ENCODE assay signal across 8 cellular contexts in genomic region chr14:88189040-88189839, GRCh38.
A peak's percentile ranks its signal among the peaks of the same experiment; 100 is the strongest.
DNase-seq lines count a peak whose midpoint lies in the region; ATAC-seq, FAIRE-seq and TF ChIP-seq lines count a peak whose summit lies in the region.

No MANE protein-coding gene starts in this region.

- no peak overlapping the region for H2BK12ac ChIP-seq in neuronal stem cell (ENCODE audit: low read length)

- H3K79me1 ChIP-seq in neuronal stem cell (ENCODE audit: low read depth, low read length), result no peaks in the 10 kb centered on the region

- H3K36me3 ChIP-seq in neuronal stem cell (replicated peaks in 1 of 2; ENCODE audit: control insufficient read depth in 2 of 2, insufficient read depth in 2 of 2, low read length in 2 of 2) (peaks cover 7 to 13% of the 10 kb centered on the region in 2 donors), upper lobe of right lung (no peaks in the 10 kb centered on the region)

- DNase-seq in D721Med (ENCODE audit: insufficient read length, low spot score), result peak; percentile 64
- DNase-seq in HS-5 (ENCODE audit: low read depth), result peak; percentile 29
- peak; percentile 65 for DNase-seq in NCI-H82 treated with DMSO at 0.1 percent for 48 hours (lab: John Stamatoyannopoulos, UW; ENCODE audit: unreplicated experiment)
- DNase-seq in activated T-cell treated with anti-CD3 and anti-CD28 coated beads for 4 hours, result peak; percentile 14
- DNase-seq in foreskin keratinocyte, result peak; percentile 54 to 78
- DNase-seq in neuronal stem cell (ENCODE audit: low spot score), result peak; percentile 81
- DNase-seq in upper lobe of right lung, result no peak

- H4K8ac ChIP-seq in neuronal stem cell (ENCODE audit: low read depth, low read length), result no peak overlapping the region

- peak overlapping the region; percentile 0 for H3K9ac ChIP-seq in neuronal stem cell (ENCODE audit: low read depth, low read length, poor library complexity)

- no peak overlapping the region for H3K4ac ChIP-seq in neuronal stem cell (ENCODE audit: low read length)

- H3K23ac ChIP-seq in neuronal stem cell (ENCODE audit: low read depth, low read length, poor library complexity), result no peak overlapping the region

- H3K27ac ChIP-seq in foreskin keratinocyte, result no peak overlapping the region
- no peak overlapping the region for H3K27ac ChIP-seq in neuronal stem cell (replicated peaks; ENCODE audit: low read length)
- H3K27ac ChIP-seq in upper lobe of right lung, result no peak overlapping the region

- no peak overlapping the region for H3K4me2 ChIP-seq in neuronal stem cell (ENCODE audit: insufficient read depth, low read length, poor library complexity, severe bottlenecking)

- peak overlapping the region; percentile 55 for H2AFZ ChIP-seq in neuronal stem cell (ENCODE audit: low read length)

- H2BK120ac ChIP-seq in neuronal stem cell (ENCODE audit: low read depth, low read length), result no peak overlapping the region

- ATAC-seq in GM19455 (IDR thresholded peaks at IDR 0.05; ENCODE audit: unreplicated experiment), result peak; percentile 82
- ATAC-seq in foreskin keratinocyte, result peak; percentile 93
- ATAC-seq in upper lobe of right lung, result peak; percentile 95

- H3K9me3 ChIP-seq in neuronal stem cell (replicated peaks in 1 of 2; ENCODE audit: control insufficient read depth in 2 of 2, insufficient read depth in 1 of 2, low read depth in 1 of 2, low read length in 2 of 2) (no peaks in the 10 kb centered on the region), upper lobe of right lung (no peaks in the 10 kb centered on the region)

- FAIRE-seq in D721Med (lab: Jason Lieb, UNC), result peak; percentile 85

- no peak overlapping the region for H3K4me3 ChIP-seq in neuronal stem cell (ENCODE audit: low read length in 2 of 2)
- peak overlapping the region; percentile 15 for H3K4me3 ChIP-seq in upper lobe of right lung

- H4K91ac ChIP-seq in neuronal stem cell (ENCODE audit: low read depth, low read length, poor library complexity), result no peak overlapping the region

- H3K27me3 ChIP-seq in foreskin keratinocyte (no peaks in the 10 kb centered on the region), neuronal stem cell (ENCODE audit: control insufficient read depth in 3 of 3, insufficient read depth in 3 of 3, low read depth in 1 of 3, low read length in 3 of 3) (no peaks in the 10 kb centered on the region), upper lobe of right lung (peaks cover 12% of the 10 kb centered on the region)

- H3K18ac ChIP-seq in neuronal stem cell (ENCODE audit: low read length), result no peak overlapping the region

- WGBS in neuronal stem cell (ENCODE audit: extremely low coverage in 2 of 2, insufficient read length in 2 of 2, insufficient replicate concordance in 1 of 2), 2 donors, result no CpG with 5 or more reads among the region's 18 CpGs

- H2BK15ac ChIP-seq in neuronal stem cell (ENCODE audit: low read length), result no peak overlapping the region

- H3K4me1 ChIP-seq in foreskin keratinocyte, result no peaks in the 10 kb centered on the region
- peaks cover 0 to 5% of the 10 kb centered on the region in 2 donors for H3K4me1 ChIP-seq in neuronal stem cell (ENCODE audit: control insufficient read depth in 2 of 2, insufficient read depth in 1 of 2, low read depth in 1 of 2, low read length in 2 of 2)
- no peaks in the 10 kb centered on the region for H3K4me1 ChIP-seq in upper lobe of right lung

- intact Hi-C loops in upper lobe of right lung (cut with DNase I), result no loop called here

- H3K14ac ChIP-seq in neuronal stem cell (ENCODE audit: low read length), result no peak overlapping the region

- H2BK5ac ChIP-seq in neuronal stem cell (ENCODE audit: low read length), result no peak overlapping the region

- TF ChIP-seq CTCF in D721Med (IDR thresholded peaks at IDR 0.05; ENCODE audit: insufficient read depth, missing control alignments), result peak; percentile 91
- TF ChIP-seq CTCF in foreskin keratinocyte (conservative IDR thresholded peaks at IDR 0.05), result peak; percentile 88
- peak; percentile 61 for TF ChIP-seq CTCF in upper lobe of right lung (IDR thresholded peaks at IDR 0.05)

- no peak overlapping the region for H2AK5ac ChIP-seq in neuronal stem cell (ENCODE audit: low read depth, low read length)
